ENCODE assay signal across 16 cellular contexts in the genomic region with DNA sequence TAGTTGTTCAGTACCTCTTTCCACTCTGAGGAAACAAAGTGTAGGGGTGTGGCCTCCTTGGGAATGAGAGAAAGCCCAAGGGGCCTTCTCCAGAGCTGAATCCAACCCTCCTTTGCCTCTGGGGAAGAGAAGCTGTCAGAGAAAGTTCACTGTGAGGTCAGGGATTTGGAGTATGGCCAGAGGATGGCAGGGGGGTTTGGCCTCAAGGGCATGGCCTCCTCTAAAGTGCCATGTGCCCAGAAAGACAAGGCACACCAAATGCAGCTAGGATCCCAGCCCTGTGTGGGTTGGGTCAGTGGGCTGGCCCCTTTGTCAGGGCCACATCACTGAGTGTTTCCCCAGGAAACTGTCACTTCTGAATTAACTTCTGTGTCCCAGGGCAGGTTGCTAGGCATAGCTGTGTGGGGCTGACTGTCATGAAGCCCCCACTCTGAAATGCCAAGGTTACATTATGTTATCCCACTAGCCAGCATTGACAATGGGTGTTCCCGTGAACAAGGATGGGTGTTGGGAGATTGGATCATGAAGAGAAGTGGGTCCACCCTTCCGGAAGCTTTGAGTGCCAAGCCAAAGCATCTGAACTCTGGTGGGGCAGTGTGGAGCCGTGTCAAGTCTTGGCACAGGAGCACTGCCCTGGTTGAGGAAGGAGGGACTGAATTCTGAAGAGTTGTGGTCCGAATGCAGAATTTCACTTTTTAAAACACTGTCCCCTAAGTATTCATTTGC.
A peak's percentile ranks its signal among the peaks of the same experiment; 100 is the strongest.
DNase-seq lines count a peak whose midpoint lies in the region; ATAC-seq and TF ChIP-seq lines count a peak whose summit lies in the region.
"Had no signal": no experiment of that assay in that cellular context is flagged by ENCODE, and none has a peak within 500 bp of the region (broad histone marks: within the 10 kb centered on the region; RNA-seq: fewer than 3 reads in every experiment).

No MANE protein-coding gene starts in this region.

- H3K9ac ChIP-seq in mammary epithelial cell (ENCODE audit: insufficient read depth, low read length), result no peak overlapping the region
- H3K9ac ChIP-seq: neural progenitor cell had no signal

- H3K27me3 Mint-ChIP-seq in MCF 10A (ENCODE audit: insufficient read depth, unreplicated experiment), result no peaks in the 10 kb centered on the region
- no peaks in the 10 kb centered on the region for H3K27me3 Mint-ChIP-seq in natural killer cell (ENCODE audit: low read depth in 2 of 2)

- H3K36me3 ChIP-seq in mammary epithelial cell (ENCODE audit: insufficient read depth, low read length), result no peaks in the 10 kb centered on the region
- peaks cover 68% of the 10 kb centered on the region for H3K36me3 ChIP-seq in SJSA1
- no peaks in the 10 kb centered on the region for H3K36me3 ChIP-seq in lung (ENCODE audit: control insufficient read depth in 2 of 2, insufficient read depth in 2 of 2, low read length in 2 of 2)
- peaks cover 0 to 13% (median 5%) of the 10 kb centered on the region in 3 donors for H3K36me3 ChIP-seq in tibial artery
- H3K36me3 ChIP-seq: neural progenitor cell had no signal

- dilution Hi-C loops in mammary epithelial cell (cut with HindIII; ENCODE audit: low sequenced_read_pairs), result loop anchor here (5.0 to 10.0 kb wide), 5 partner anchors 47 to 1145 kb away; no protein-coding TSS in a partner anchor

- no peak overlapping the region for H2AFZ ChIP-seq in mammary epithelial cell (ENCODE audit: low read depth, low read length)
- H2AFZ ChIP-seq: neural progenitor cell had no signal

- no peak overlapping the region for H3K4me2 ChIP-seq in mammary epithelial cell (ENCODE audit: insufficient read depth, low read depth, low read length)
- H3K4me2 ChIP-seq: neural progenitor cell had no signal

- H4K20me1 ChIP-seq in mammary epithelial cell (ENCODE audit: insufficient read depth, low read length), result no peaks in the 10 kb centered on the region

- H3K36me3 Mint-ChIP-seq in MCF 10A (ENCODE audit: insufficient read depth, unreplicated experiment) (peaks cover 10% of the 10 kb centered on the region), natural killer cell (no peaks in the 10 kb centered on the region)
- H3K36me3 Mint-ChIP-seq: WTC11 had no signal

- intact Hi-C loops in MCF 10A (cut with micrococcal nuclease), result loop anchor here (10.0 kb wide), 1 partner anchor 217 kb away; no protein-coding TSS in a partner anchor
- intact Hi-C loops in mammary epithelial cell (cut with micrococcal nuclease), result loop anchor here (10.0 kb wide), 1 partner anchor 767 kb away; no protein-coding TSS in a partner anchor
- intact Hi-C loops in tibial artery (cut with DNase I; ENCODE audit: low total_unique reads), result loop anchor here (10.0 kb wide), 1 partner anchor 337 kb away; no protein-coding TSS in a partner anchor
- intact Hi-C loops in natural killer cell (cut with micrococcal nuclease), result no loop called here

- ATAC-seq in lung (ENCODE audit: insufficient read depth, low FRiP score), result no peak
- ATAC-seq in natural killer cell, result no peak
- ATAC-seq: left colon, WTC11 had no signal

- no peak for TF ChIP-seq CTCF in MCF 10A (IDR thresholded peaks at IDR 0.05; ENCODE audit: unreplicated experiment)
- no peak for TF ChIP-seq CTCF in mammary epithelial cell (conservative IDR thresholded peaks at IDR 0.05 in 1 of 2, IDR thresholded peaks at IDR 0.05 in 1 of 2; ENCODE audit: extremely low read depth in 1 of 2, insufficient read depth in 1 of 2, low read depth in 1 of 2, low read length in 2 of 2)
- no peak for TF ChIP-seq CTCF in lung (IDR thresholded peaks at IDR 0.05; ENCODE audit: control extremely low read depth, extremely low read depth)
- no peak for TF ChIP-seq CTCF in tibial artery (IDR thresholded peaks at IDR 0.05)
- no peak for TF ChIP-seq CTCF in natural killer cell (IDR thresholded peaks at IDR 0.05)

- H3K4me3 ChIP-seq in mammary epithelial cell (replicated peaks in 1 of 3; ENCODE audit: insufficient read depth in 1 of 3, low read depth in 2 of 3, low read length in 3 of 3) (no peak overlapping the region), SJSA1 (no peak overlapping the region), lung (no peak overlapping the region), tibial artery (no peak overlapping the region)
- H3K4me3 ChIP-seq: neural progenitor cell had no signal

- H3K4me3 Mint-ChIP-seq in MCF 10A (ENCODE audit: unreplicated experiment) (no peak overlapping the region), natural killer cell (no peak overlapping the region)
- H3K4me3 Mint-ChIP-seq: neural progenitor cell, WTC11 had no signal

- no peaks in the 10 kb centered on the region for H3K9me3 Mint-ChIP-seq in MCF 10A (ENCODE audit: unreplicated experiment)
- no peaks in the 10 kb centered on the region for H3K9me3 Mint-ChIP-seq in natural killer cell
- H3K9me3 Mint-ChIP-seq: neural progenitor cell, WTC11 had no signal

- H3K27ac ChIP-seq in mammary epithelial cell (ENCODE audit: insufficient read depth, low read depth, low read length), result no peak overlapping the region
- H3K27ac ChIP-seq in SJSA1, result peak overlapping the region; percentile 26
- H3K27ac ChIP-seq in lung (ENCODE audit: low read depth in 1 of 2, low read length in 1 of 2), result peak overlapping the region; percentile 70 to 71
- peak overlapping the region; percentile 21 to 35 for H3K27ac ChIP-seq in tibial artery
- H3K27ac ChIP-seq: neural progenitor cell had no signal

- DNase-seq in MCF 10A (ENCODE audit: unreplicated experiment) (peak; percentile 39), mammary epithelial cell (no peak), SJSA1 (ENCODE audit: low read depth in 1 of 2, low spot score in 2 of 2) (peak in 1 of 2 experiments; percentile 51), lung (ENCODE audit: low spot score) (no peak), tibial artery (no peak), D341Med (ENCODE audit: low spot score) (no peak), NCI-H82 (lab: John Stamatoyannopoulos, UW) (no peak), natural killer cell (no peak)
- DNase-seq: ACHN; activated CD8-positive, alpha-beta memory T cell treated with anti-CD3 and anti-CD28 coated beads, Interleukin-2, amount 50 U/mL, for 4 hours; left colon; NCI-H146; NCI-H526; stimulated activated CD4-positive, alpha-beta T cell treated with anti-CD3 and anti-CD28 coated beads, Interleukin-12 subunit alpha, Interleukin-12 subunit beta, amount 100 ng/mL, for 4 hours had no signal

- H3K4me1 ChIP-seq in mammary epithelial cell (ENCODE audit: insufficient read depth, low read length), result peaks cover 58% of the 10 kb centered on the region
- peaks cover 84% of the 10 kb centered on the region for H3K4me1 ChIP-seq in SJSA1 (replicated peaks)
- H3K4me1 ChIP-seq in lung (ENCODE audit: control insufficient read depth in 2 of 2, insufficient read depth in 2 of 2, low read length in 2 of 2), result peaks cover 7 to 42% of the 10 kb centered on the region in 2 donors
- H3K4me1 ChIP-seq in tibial artery, result peaks cover 0 to 47% (median 19%) of the 10 kb centered on the region in 4 donors

- no TSS peak for BruUV-seq in MCF 10A (replicated peaks; lab: Mats Ljungman, UMichigan)
- no TSS peak for BruUV-seq in mammary epithelial cell (replicated peaks; lab: Mats Ljungman, UMichigan)

- CTCF ChIA-PET in MCF 10A (lab: Yijun Ruan, JAX) (interaction anchor here (1.0 to 1.1 kb wide), 3 partner anchors 70 to 1145 kb away, joined by 3 to 4 read pairs (median 3); no protein-coding TSS in a partner anchor), mammary epithelial cell (lab: Charles Lee; ENCODE audit: low non-redundant PET) (interaction anchor here (0.6 kb wide), 1 partner anchor 13 kb away, joined by 3 read pairs; no protein-coding TSS in a partner anchor)

- H3K27ac Mint-ChIP-seq in MCF 10A (ENCODE audit: low read depth, unreplicated experiment) (no peak overlapping the region), natural killer cell (no peak overlapping the region)

- H3K9me3 ChIP-seq in mammary epithelial cell (replicated peaks; ENCODE audit: insufficient read depth, low read length), result no peaks in the 10 kb centered on the region
- no peaks in the 10 kb centered on the region for H3K9me3 ChIP-seq in SJSA1 (replicated peaks)
- H3K9me3 ChIP-seq in lung (ENCODE audit: control insufficient read depth in 2 of 2, insufficient read depth in 1 of 2, low read length in 1 of 2), result no peaks in the 10 kb centered on the region
- no peaks in the 10 kb centered on the region for H3K9me3 ChIP-seq in tibial artery

- H3K79me2 ChIP-seq in mammary epithelial cell (ENCODE audit: insufficient read depth, low read length), result no peaks in the 10 kb centered on the region

- in situ Hi-C loops in mammary epithelial cell (cut with MboI; ENCODE audit: low sequenced_read_pairs in 2 of 2), result loop anchor here (10.0 kb wide), 2 partner anchors 527 to 1147 kb away; no protein-coding TSS in a partner anchor

- peaks cover 39% of the 10 kb centered on the region for H3K4me1 Mint-ChIP-seq in MCF 10A (ENCODE audit: insufficient read depth, unreplicated experiment)
- peaks cover 19 to 21% of the 10 kb centered on the region in 2 donors for H3K4me1 Mint-ChIP-seq in natural killer cell

- POLR2A ChIA-PET in MCF 10A (lab: Yijun Ruan, JAX), result interaction anchor here (0.5 to 1.5 kb wide), 5 partner anchors 8 to 1148 kb away, joined by 3 to 4 read pairs (median 3); no protein-coding TSS in a partner anchor

- H3K27me3 ChIP-seq in mammary epithelial cell (ENCODE audit: insufficient read depth, low read length) (no peaks in the 10 kb centered on the region), SJSA1 (replicated peaks) (no peaks in the 10 kb centered on the region), lung (ENCODE audit: control insufficient read depth, insufficient read depth) (no peaks in the 10 kb centered on the region), tibial artery (no peaks in the 10 kb centered on the region)
- H3K27me3 ChIP-seq: neural progenitor cell had no signal

- 81% methylated on average over 4 of the region's 4 CpGs for WGBS in mammary epithelial cell (ENCODE audit: low coverage, missing lambda C conversion rate)
- 55 to 72% methylated on average over 4 of the region's 4 CpGs for WGBS in lung, 2 donors
